Comparison of ENCODE assay signal across 15 cellular contexts in the genomic region with DNA sequence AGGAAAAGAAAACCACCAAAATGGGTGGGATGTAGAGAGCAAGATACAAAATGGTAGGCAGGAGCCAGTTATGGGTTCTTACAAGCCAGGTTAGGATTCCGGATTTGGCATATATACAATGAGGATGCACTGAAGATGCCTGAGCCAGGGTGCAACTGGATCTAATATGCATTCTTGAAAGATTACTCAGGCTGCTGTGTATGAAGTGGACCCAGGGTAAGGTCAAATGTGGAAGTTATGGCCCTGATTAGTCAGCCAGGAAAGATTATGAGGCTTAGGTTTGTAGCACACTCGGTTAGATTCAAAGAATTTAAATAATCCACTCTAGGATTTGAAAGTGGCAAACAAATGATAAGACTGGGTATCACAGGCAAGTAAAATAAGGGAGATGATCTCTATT.
A peak's percentile ranks its signal among the peaks of the same experiment; 100 is the strongest.
DNase-seq lines count a peak whose midpoint lies in the region; ATAC-seq, FAIRE-seq and TF ChIP-seq lines count a peak whose summit lies in the region.
"Had no signal": no experiment of that assay in that cellular context is flagged by ENCODE, and none has a peak within 500 bp of the region (broad histone marks: within the 10 kb centered on the region; RNA-seq: fewer than 3 reads in every experiment).

No MANE protein-coding gene starts in this region.

- H3K27ac Mint-ChIP-seq in activated T-helper 2 cell treated with anti-CD3 and anti-CD28 coated beads, Interferon-gamma antibody, Interleukin-2, Interleukin-4, amounts not matched to agents 10 μg/mL and 5 μg/mL and 100 μg/mL, durations not matched to agents 14 hours and 24 hours and 36 hours: no peak overlapping the region

- H3K4me1 Mint-ChIP-seq in activated T-helper 2 cell treated with anti-CD3 and anti-CD28 coated beads, Interferon-gamma antibody, Interleukin-2, Interleukin-4, amounts not matched to agents 10 μg/mL and 5 μg/mL and 100 μg/mL, durations not matched to agents 14 hours and 24 hours and 36 hours (ENCODE audit: low read depth): no peaks in the 10 kb centered on the region

- no peaks in the 10 kb centered on the region for H3K27me3 Mint-ChIP-seq in activated T-helper 2 cell treated with anti-CD3 and anti-CD28 coated beads, Interferon-gamma antibody, Interleukin-2, Interleukin-4, amounts not matched to agents 10 μg/mL and 5 μg/mL and 100 μg/mL, durations not matched to agents 14 hours and 24 hours and 36 hours (ENCODE audit: low read depth)

- no peaks in the 10 kb centered on the region for H3K36me3 Mint-ChIP-seq in activated T-helper 2 cell treated with anti-CD3 and anti-CD28 coated beads, Interferon-gamma antibody, Interleukin-2, Interleukin-4, amounts not matched to agents 10 μg/mL and 5 μg/mL and 100 μg/mL, durations not matched to agents 14 hours and 24 hours and 36 hours (ENCODE audit: low read depth)

- peak; percentile 16 for DNase-seq in AG10803 (ENCODE audit: low read depth)
- peak; percentile 59 for DNase-seq in HTR-8/SVneo (ENCODE audit: insufficient read length, low spot score)
- DNase-seq in astrocyte of the hippocampus (ENCODE audit: low read depth, low spot score): peak; percentile 35
- peak; percentile 91 for DNase-seq in iris pigment epithelial cell (ENCODE audit: low read depth)
- no peak for DNase-seq in SHP77 treated with DMSO at 0.1 percent for 48 hours (lab: John Stamatoyannopoulos, UW)
- no peak for DNase-seq in AML-193 (lab: John Stamatoyannopoulos, UW)
- DNase-seq in activated T-helper 2 cell treated with anti-CD3 and anti-CD28 coated beads, Interferon-gamma antibody, Interleukin-2, Interleukin-4, amounts not matched to agents 10 μg/mL and 5 μg/mL and 100 μg/mL, durations not matched to agents 14 hours and 24 hours and 36 hours (ENCODE audit: low spot score): no peak
- DNase-seq: activated T-cell treated with anti-CD3 and anti-CD28 coated beads, Interleukin-2, amount 50 U/mL, for 4 hours; GM23248; midbrain; NCI-H2081 treated with DMSO at 0.1 percent for 48 hours; nucleus accumbens had no signal

- no peak for TF ChIP-seq CTCF in AG10803 (conservative IDR thresholded peaks at IDR 0.05; ENCODE audit: low read length)

- H3K9me3 Mint-ChIP-seq in activated T-helper 2 cell treated with anti-CD3 and anti-CD28 coated beads, Interferon-gamma antibody, Interleukin-2, Interleukin-4, amounts not matched to agents 10 μg/mL and 5 μg/mL and 100 μg/mL, durations not matched to agents 14 hours and 24 hours and 36 hours: peaks cover 37% of the 10 kb centered on the region

- no peak overlapping the region for H3K4me3 Mint-ChIP-seq in activated T-helper 2 cell treated with anti-CD3 and anti-CD28 coated beads, Interferon-gamma antibody, Interleukin-2, Interleukin-4, amounts not matched to agents 10 μg/mL and 5 μg/mL and 100 μg/mL, durations not matched to agents 14 hours and 24 hours and 36 hours (ENCODE audit: low read depth)
- H3K4me3 Mint-ChIP-seq: activated T-cell treated with anti-CD3 and anti-CD28 coated beads, Interleukin-2, amount 50 U/mL, for 4 hours had no signal

- peak; percentile 23 for FAIRE-seq in HTR-8/SVneo (lab: Jason Lieb, UNC)
- FAIRE-seq: islet of Langerhans had no signal

- H3K4me3 ChIP-seq in AG10803 (ENCODE audit: low read length): no peak overlapping the region
- H3K4me3 ChIP-seq: adrenal gland, GM23248 had no signal

- ATAC-seq in GM21825 (IDR thresholded peaks at IDR 0.05; ENCODE audit: unreplicated experiment): no peak
- ATAC-seq: activated T-cell treated with anti-CD3 and anti-CD28 coated beads, Interleukin-2, amount 50 U/mL, for 4 hours had no signal

- intact Hi-C loops in activated T-helper 2 cell treated with anti-CD3 and anti-CD28 coated beads, Interferon-gamma antibody, Interleukin-2, Interleukin-4, amounts not matched to agents 10 μg/mL and 5 μg/mL and 100 μg/mL, durations not matched to agents 14 hours and 24 hours and 36 hours (cut with micrococcal nuclease): no loop called here

Comparison
In these comparisons a context has a peak if more than half of its experiments do, and no peak if none do; other contexts are left out.
1. DNase-seq: peak in AG10803 (single experiment), HTR-8/SVneo (single experiment), astrocyte of the hippocampus (single experiment) and iris pigment epithelial cell (single experiment); none in SHP77 treated with DMSO at 0.1 percent for 48 hours (single experiment), AML-193 (0 of 2) and activated T-helper 2 cell treated with anti-CD3 and anti-CD28 coated beads, Interferon-gamma antibody, Interleukin-2, Interleukin-4, amounts not matched to agents 10 μg/mL and 5 μg/mL and 100 μg/mL, durations not matched to agents 14 hours and 24 hours and 36 hours (single experiment).